ENCODE assay signal across 24 cellular contexts in genomic region chr7:21200513-21200912, GRCh38.
DNase-seq lines count a peak whose midpoint lies in the region; TF ChIP-seq lines count a peak whose summit lies in the region.
"Had no signal": no experiment of that assay in that cellular context is flagged by ENCODE, and none has a peak within 500 bp of the region (broad histone marks: within the 10 kb centered on the region; RNA-seq: fewer than 3 reads in every experiment).

No MANE protein-coding gene starts in this region.

- H3K79me2 ChIP-seq in H9 (ENCODE audit: insufficient read depth, low read length) = no peaks in the 10 kb centered on the region
- H3K79me2 ChIP-seq in neural cell (replicated peaks; ENCODE audit: insufficient read depth, low read length) = no peaks in the 10 kb centered on the region
- no peaks in the 10 kb centered on the region for H3K79me2 ChIP-seq in trophoblast cell (ENCODE audit: control insufficient read depth, insufficient read depth, low read length, poor library complexity)

- H2BK20ac ChIP-seq in H9 (ENCODE audit: low read depth, low read length, poor library complexity, severe bottlenecking) = no peak overlapping the region

- H3K23ac ChIP-seq in H9 (ENCODE audit: insufficient read length, low read depth, low read length) (no peak overlapping the region), trophoblast cell (ENCODE audit: low read length) (no peak overlapping the region)

- no peaks in the 10 kb centered on the region for H3K23me2 ChIP-seq in H9 (ENCODE audit: insufficient read length, low read depth, low read length, poor library complexity, severe bottlenecking)

- H2AFZ ChIP-seq in H9 (ENCODE audit: low read length) (no peak overlapping the region), neural cell (ENCODE audit: low read depth, low read length) (no peak overlapping the region), trophoblast cell (ENCODE audit: insufficient read depth, low read length, poor library complexity) (no peak overlapping the region)

- H2BK12ac ChIP-seq in H9 (ENCODE audit: insufficient read length, low read depth, low read length) = no peak overlapping the region
- no peak overlapping the region for H2BK12ac ChIP-seq in trophoblast cell (ENCODE audit: low read length)

- no peak overlapping the region for H3K27ac Mint-ChIP-seq in H9
- H3K27ac Mint-ChIP-seq: CD14-positive monocyte; CD4-positive, CD25-positive, alpha-beta regulatory T cell; CD8-positive, alpha-beta T cell had no signal

- peak; percentile 18 for TF ChIP-seq RAD21 in neural cell (conservative IDR thresholded peaks at IDR 0.05)

- TF ChIP-seq CTCF in H9 (conservative IDR thresholded peaks at IDR 0.05) (no peak), neural cell (IDR thresholded peaks at IDR 0.05; ENCODE audit: poor library complexity, severe bottlenecking) (no peak), coronary artery (IDR thresholded peaks at IDR 0.05) (no peak)

- peaks cover 3 to 4% of the 10 kb centered on the region in 2 experiments; a peak in 3 of 4 replicates for H3K4me1 Mint-ChIP-seq in H9
- H3K4me1 Mint-ChIP-seq: CD14-positive monocyte had no signal

- H3K9me3 ChIP-seq in H9 (ENCODE audit: control insufficient read depth, low read depth, low read length) (no peaks in the 10 kb centered on the region), neural cell (ENCODE audit: low read length) (no peaks in the 10 kb centered on the region), trophoblast cell (ENCODE audit: insufficient read depth, low read depth, low read length) (no peaks in the 10 kb centered on the region)
- H3K9me3 ChIP-seq: BE2C, BLaER1 had no signal

- H3K9me3 Mint-ChIP-seq in H9 = no peaks in the 10 kb centered on the region
- H3K9me3 Mint-ChIP-seq: CD8-positive, alpha-beta T cell had no signal

- H4K20me1 ChIP-seq in H9 (ENCODE audit: control insufficient read depth, insufficient read depth, insufficient read length) (no peaks in the 10 kb centered on the region), neural cell (ENCODE audit: insufficient read depth) (no peaks in the 10 kb centered on the region)
- H4K20me1 ChIP-seq: BLaER1 had no signal

- no peaks in the 10 kb centered on the region for H3K27me3 Mint-ChIP-seq in H9 (ENCODE audit: low read depth)

- H3K9me2 ChIP-seq in neural cell (ENCODE audit: insufficient read depth, low read length) = no peaks in the 10 kb centered on the region

- no peaks in the 10 kb centered on the region for H3K79me1 ChIP-seq in H9 (ENCODE audit: insufficient read depth, low read depth, low read length, poor library complexity, severe bottlenecking)
- no peaks in the 10 kb centered on the region for H3K79me1 ChIP-seq in trophoblast cell (ENCODE audit: low read length)

- H3K4me2 ChIP-seq in H9 (ENCODE audit: insufficient read depth, insufficient read length, low read length) = no peak overlapping the region
- H3K4me2 ChIP-seq in neural cell (ENCODE audit: low read length) = no peak overlapping the region
- H3K4me2 ChIP-seq in trophoblast cell (ENCODE audit: low read length) = no peak overlapping the region
- H3K4me2 ChIP-seq: BLaER1 had no signal

- peak overlapping the region; percentile 36 for H4K12ac ChIP-seq in trophoblast cell (ENCODE audit: low read depth, low read length)

- no CpG with 5 or more reads among the region's 8 CpGs for WGBS in H9 (ENCODE audit: extremely low coverage, insufficient read length, low lambda C conversion rate)
- WGBS in trophoblast cell (ENCODE audit: extremely low coverage, insufficient coverage, insufficient read length) = no CpG with 5 or more reads among the region's 8 CpGs

- no peaks in the 10 kb centered on the region for H3K27me3 ChIP-seq in H9 (ENCODE audit: insufficient read depth, low read length)
- no peaks in the 10 kb centered on the region for H3K27me3 ChIP-seq in neural cell (ENCODE audit: insufficient read depth, low read depth, low read length)
- H3K27me3 ChIP-seq in trophoblast cell (ENCODE audit: insufficient read depth, low read length) = no peaks in the 10 kb centered on the region
- H3K27me3 ChIP-seq: BLaER1 had no signal

- no peak overlapping the region for H3T11ph ChIP-seq in H9 (ENCODE audit: low read length)

- H3F3A ChIP-seq in neural cell (ENCODE audit: insufficient read depth, low read length, poor library complexity, severe bottlenecking) = no peaks in the 10 kb centered on the region

- no peak for DNase-seq in H9
- DNase-seq in NCI-H2227 treated with DMSO at 0.1 percent for 48 hours (lab: John Stamatoyannopoulos, UW) = peak; percentile 91
- no peak for DNase-seq in trophoblast cell
- DNase-seq in amygdala (lab: John Stamatoyannopoulos, UW) = no peak
- DNase-seq in coronary artery (ENCODE audit: low spot score) = no peak
- no peak for DNase-seq in iPS-NIHi7 (ENCODE audit: extremely low spot score)
- no peak for DNase-seq in NCI-H2196 (lab: John Stamatoyannopoulos, UW; ENCODE audit: unreplicated experiment)
- DNase-seq: 8988T; ACHN; BE2C; C1 segment of cervical spinal cord; Caco-2; Calu3; CD4-positive, CD25-positive, alpha-beta regulatory T cell; CD8-positive, alpha-beta T cell; DMS53; DMS79; DND-41; EL; GDM1 had no signal

- H4K8ac ChIP-seq in H9 (replicated peaks; ENCODE audit: insufficient read length, low read depth, low read length) (no peak overlapping the region), trophoblast cell (ENCODE audit: low read depth, low read length) (no peak overlapping the region)

- no peak overlapping the region for H3K27ac ChIP-seq in H9 (ENCODE audit: insufficient read length, low read depth, low read length)
- peak overlapping the region; percentile 52 for H3K27ac ChIP-seq in neural cell (ENCODE audit: low read length)
- H3K27ac ChIP-seq in trophoblast cell (ENCODE audit: low read depth, low read length) = no peak overlapping the region
- no peak overlapping the region for H3K27ac ChIP-seq in coronary artery
- H3K27ac ChIP-seq: BLaER1 had no signal

- H3K14ac ChIP-seq in H9 (ENCODE audit: insufficient read depth, low read length) = no peak overlapping the region
- no peak overlapping the region for H3K14ac ChIP-seq in trophoblast cell (ENCODE audit: low read length)

- no peak overlapping the region for H3K56ac ChIP-seq in H9 (ENCODE audit: insufficient read length, low read depth, low read length)

- H4K91ac ChIP-seq in H9 (ENCODE audit: insufficient read length, low read depth, low read length) (no peak overlapping the region), trophoblast cell (ENCODE audit: low read depth, low read length) (no peak overlapping the region)

- H3K9ac ChIP-seq in H9 (ENCODE audit: extremely low read depth, insufficient read length, low read length) (no peak overlapping the region), neural cell (ENCODE audit: low read length) (no peak overlapping the region), trophoblast cell (ENCODE audit: low read length) (no peak overlapping the region)
- H3K9ac ChIP-seq: BLaER1 had no signal

- peak; percentile 87 for TF ChIP-seq EP300 in neural cell (conservative IDR thresholded peaks at IDR 0.05; ENCODE audit: poor library complexity, severe bottlenecking)

- H3K36me3 Mint-ChIP-seq in H9 (ENCODE audit: insufficient read depth in 1 of 3, low read depth in 3 of 3) = no peaks in the 10 kb centered on the region
- H3K36me3 Mint-ChIP-seq: CD14-positive monocyte; CD4-positive, CD25-positive, alpha-beta regulatory T cell; CD8-positive, alpha-beta T cell had no signal

- H3K4me1 ChIP-seq in H9 (ENCODE audit: insufficient read depth, low read length) (no peaks in the 10 kb centered on the region), trophoblast cell (ENCODE audit: control insufficient read depth in 1 of 2, insufficient read depth in 2 of 2, low read length in 2 of 2) (no peaks in the 10 kb centered on the region)
- H3K4me1 ChIP-seq: BE2C had no signal

- H2BK5ac ChIP-seq in H9 (ENCODE audit: insufficient read length, low read length) = no peak overlapping the region
- no peak overlapping the region for H2BK5ac ChIP-seq in trophoblast cell (ENCODE audit: low read depth, low read length, poor library complexity)

- no peak overlapping the region for H2BK120ac ChIP-seq in H9 (ENCODE audit: low read depth, low read length, poor library complexity, severe bottlenecking)
- H2BK120ac ChIP-seq in trophoblast cell (ENCODE audit: insufficient read depth, low read length, poor library complexity) = no peak overlapping the region

- H3K36me3 ChIP-seq in neural cell (ENCODE audit: insufficient read depth, low read length) = no peaks in the 10 kb centered on the region
- no peaks in the 10 kb centered on the region for H3K36me3 ChIP-seq in trophoblast cell (ENCODE audit: control insufficient read depth in 1 of 2, insufficient read depth in 2 of 2, low read length in 2 of 2)
- H3K36me3 ChIP-seq: BE2C, BLaER1 had no signal

- H3K4me3 Mint-ChIP-seq in H9 = no peak overlapping the region
- H3K4me3 Mint-ChIP-seq: CD14-positive monocyte; CD4-positive, CD25-positive, alpha-beta regulatory T cell; CD8-positive, alpha-beta T cell had no signal

- peak overlapping the region; percentile 23 for H3K18ac ChIP-seq in H9 (ENCODE audit: insufficient read length, low read depth, low read length)
- no peak overlapping the region for H3K18ac ChIP-seq in trophoblast cell (ENCODE audit: low read length)

- H2BK15ac ChIP-seq in H9 (ENCODE audit: low read depth, low read length) = no peak overlapping the region

- H3K4ac ChIP-seq in H9 (ENCODE audit: low read depth, low read length) = no peak overlapping the region
- no peak overlapping the region for H3K4ac ChIP-seq in trophoblast cell (ENCODE audit: low read depth, low read length)

- H3K4me3 ChIP-seq in neural cell (ENCODE audit: low read length) (peak overlapping the region; percentile 25), trophoblast cell (ENCODE audit: low read depth, low read length) (no peak overlapping the region), coronary artery (no peak overlapping the region)
- H3K4me3 ChIP-seq: BLaER1, GM12878 had no signal

- H4K5ac ChIP-seq in H9 (ENCODE audit: insufficient read length, low read depth, low read length) = no peak overlapping the region

- H2AK5ac ChIP-seq in H9 (ENCODE audit: insufficient read length, low read length) (no peak overlapping the region), trophoblast cell (ENCODE audit: low read length) (no peak overlapping the region)

TF ChIP-seq in neural cell, 6 proteins besides CTCF, POLR2A, EP300 and RAD21 (continues in another document):
- TF ChIP-seq EZH2 (IDR thresholded peaks at IDR 0.05; ENCODE audit: borderline replicate concordance, insufficient read depth, low read length, poor library complexity, severe bottlenecking) = no peak
